ENCODE assay signal across 23 cellular contexts in genomic region chr15:98263787-98264186, GRCh38.
"Had no signal": no experiment of that assay in that cellular context is flagged by ENCODE, and none has a peak within 500 bp of the region (broad histone marks: within the 10 kb centered on the region; RNA-seq: fewer than 3 reads in every experiment).

No MANE protein-coding gene starts in this region.

- H3K4me3 ChIP-seq: colonic mucosa, coronary artery, dorsolateral prefrontal cortex, esophagus muscularis mucosa, esophagus squamous epithelium, gastrocnemius medialis, gastroesophageal sphincter, heart left ventricle, heart right ventricle had no signal

- H3K36me3 ChIP-seq: colonic mucosa, esophagus muscularis mucosa, esophagus squamous epithelium, gastrocnemius medialis, gastroesophageal sphincter, heart left ventricle, heart right ventricle had no signal

- H3K9me3 ChIP-seq: colonic mucosa had no signal

- H3K4me1 ChIP-seq: colonic mucosa, esophagus muscularis mucosa, esophagus squamous epithelium, foreskin keratinocyte, gastrocnemius medialis, gastroesophageal sphincter, heart left ventricle, heart right ventricle had no signal

- H3K27me3 ChIP-seq: colonic mucosa, dorsolateral prefrontal cortex, esophagus muscularis mucosa, esophagus squamous epithelium, foreskin keratinocyte, gastrocnemius medialis, gastroesophageal sphincter, heart left ventricle, heart right ventricle had no signal

- DNase-seq: colonic mucosa; cortex of kidney; dermis blood vessel endothelial cell; dorsolateral prefrontal cortex; effector CD4-positive, alpha-beta T cell; effector CD8-positive, alpha-beta T cell; effector memory CD4-positive, alpha-beta T cell; effector memory CD8-positive, alpha-beta T cell; endodermal cell; erythroblast; esophagus squamous epithelium; foreskin fibroblast; foreskin keratinocyte; foreskin melanocyte; gastrocnemius medialis; glutamatergic neuron; head of caudate nucleus; heart left ventricle; heart right ventricle had no signal

- H3K27ac ChIP-seq: colonic mucosa, coronary artery, dorsolateral prefrontal cortex, epithelial cell of prostate, esophagus muscularis mucosa, esophagus squamous epithelium, foreskin keratinocyte, gastrocnemius medialis, gastroesophageal sphincter, heart left ventricle, heart right ventricle had no signal
